ENCODE assay signal across 9 cellular contexts in genomic region chr14:50813544-50813863, GRCh38. TPM values are rescaled to one million over a fixed set of nuclear protein-coding genes. Genes with fewer than 3 reads are reported as not detected.
A peak's percentile ranks its signal among the peaks of the same experiment; 100 is the strongest.
DNase-seq lines count a peak whose midpoint lies in the region; ATAC-seq and TF ChIP-seq lines count a peak whose summit lies in the region.
"Had no signal": no experiment of that assay in that cellular context is flagged by ENCODE, and none has a peak within 500 bp of the region (broad histone marks: within the 10 kb centered on the region; RNA-seq: fewer than 3 reads in every experiment).

No MANE protein-coding gene starts in this region.

- no peaks in the 10 kb centered on the region for H3K27me3 Mint-ChIP-seq in activated T-cell treated with anti-CD3 and anti-CD28 coated beads, Interleukin-2, amount 50 U/mL, for 24 hours
- H3K27me3 Mint-ChIP-seq in activated CD8-positive, alpha-beta T cell treated with anti-CD3 and anti-CD28 coated beads, Interleukin-2, amount 10 ng/mL, durations not matched to agents 7 days and 5 days (ENCODE audit: low read depth): no peaks in the 10 kb centered on the region
- no peaks in the 10 kb centered on the region for H3K27me3 Mint-ChIP-seq in stimulated activated naive B cell treated with anti-CD40 and anti-IgM and Interleukin-4, amounts not matched to agents 10 μg/mL and 1 μg/mL and 100 μg/mL, for 72 hours
- no peaks in the 10 kb centered on the region; the same call in 1 of the 2 replicates for H3K27me3 Mint-ChIP-seq in HFFc6 (ENCODE audit: insufficient read depth)

- H3K4me1 Mint-ChIP-seq in activated T-cell treated with anti-CD3 and anti-CD28 coated beads, Interleukin-2, amount 50 U/mL, for 24 hours (ENCODE audit: low read depth): peaks cover 62% of the 10 kb centered on the region
- H3K4me1 Mint-ChIP-seq in activated CD8-positive, alpha-beta T cell treated with anti-CD3 and anti-CD28 coated beads, Interleukin-2, amount 10 ng/mL, durations not matched to agents 7 days and 5 days (ENCODE audit: low read depth): peaks cover 48% of the 10 kb centered on the region
- H3K4me1 Mint-ChIP-seq in stimulated activated naive B cell treated with anti-CD40 and anti-IgM and Interleukin-4, amounts not matched to agents 10 μg/mL and 1 μg/mL and 100 μg/mL, for 72 hours: peaks cover 39 to 73% of the 10 kb centered on the region in 2 donors
- H3K4me1 Mint-ChIP-seq in HFFc6 (ENCODE audit: low read depth): peaks cover 20% of the 10 kb centered on the region

- peak overlapping the region; percentile 95 for H3K27ac Mint-ChIP-seq in activated T-cell treated with anti-CD3 and anti-CD28 coated beads, Interleukin-2, amount 50 U/mL, for 24 hours
- peak overlapping the region; percentile 92 for H3K27ac Mint-ChIP-seq in activated CD8-positive, alpha-beta T cell treated with anti-CD3 and anti-CD28 coated beads, Interleukin-2, amount 10 ng/mL, durations not matched to agents 7 days and 5 days
- peak overlapping the region; percentile 95 for H3K27ac Mint-ChIP-seq in stimulated activated naive B cell treated with anti-CD40 and anti-IgM and Interleukin-4, amounts not matched to agents 10 μg/mL and 1 μg/mL and 100 μg/mL, for 72 hours
- no peak overlapping the region for H3K27ac Mint-ChIP-seq in HFFc6

- ATAC-seq in HG03196 (IDR thresholded peaks at IDR 0.05; ENCODE audit: unreplicated experiment): peak; percentile 70
- ATAC-seq in activated CD8-positive, alpha-beta T cell treated with anti-CD3 and anti-CD28 coated beads, Interleukin-2, amount 10 ng/mL, durations not matched to agents 7 days and 5 days: peak; percentile 83
- ATAC-seq in stimulated activated naive B cell treated with anti-CD40 and anti-IgM and Interleukin-4, amounts not matched to agents 10 μg/mL and 1 μg/mL and 100 μg/mL, for 72 hours (replicated peaks): peak; percentile 72 to 78

- H3K4me3 Mint-ChIP-seq in activated T-cell treated with anti-CD3 and anti-CD28 coated beads, Interleukin-2, amount 50 U/mL, for 24 hours: peak overlapping the region; percentile 74
- H3K4me3 Mint-ChIP-seq in activated CD8-positive, alpha-beta T cell treated with anti-CD3 and anti-CD28 coated beads, Interleukin-2, amount 10 ng/mL, durations not matched to agents 7 days and 5 days: peak overlapping the region; percentile 72
- peak overlapping the region; percentile 21 to 45 for H3K4me3 Mint-ChIP-seq in stimulated activated naive B cell treated with anti-CD40 and anti-IgM and Interleukin-4, amounts not matched to agents 10 μg/mL and 1 μg/mL and 100 μg/mL, for 72 hours
- H3K4me3 Mint-ChIP-seq in HFFc6: no peak overlapping the region

- H3K36me3 Mint-ChIP-seq in activated T-cell treated with anti-CD3 and anti-CD28 coated beads, Interleukin-2, amount 50 U/mL, for 24 hours (ENCODE audit: low read depth): peaks cover 52% of the 10 kb centered on the region
- peaks cover 50% of the 10 kb centered on the region for H3K36me3 Mint-ChIP-seq in activated CD8-positive, alpha-beta T cell treated with anti-CD3 and anti-CD28 coated beads, Interleukin-2, amount 10 ng/mL, durations not matched to agents 7 days and 5 days (ENCODE audit: low read depth)
- peaks cover 45 to 54% of the 10 kb centered on the region in 2 donors for H3K36me3 Mint-ChIP-seq in stimulated activated naive B cell treated with anti-CD40 and anti-IgM and Interleukin-4, amounts not matched to agents 10 μg/mL and 1 μg/mL and 100 μg/mL, for 72 hours
- peaks cover 18% of the 10 kb centered on the region for H3K36me3 Mint-ChIP-seq in HFFc6 (ENCODE audit: low read depth)

- POLR2A ChIA-PET in activated CD8-positive, alpha-beta T cell treated with anti-CD3 and anti-CD28 coated beads, Interleukin-2, amount 10 ng/mL, durations not matched to agents 7 days and 5 days (lab: Charles Lee): interaction anchor here (0.7 to 1.0 kb wide), 2 partner anchors 9 to 1033 kb away, joined by 3 to 4 read pairs; no protein-coding TSS in a partner anchor

- peaks cover 3% of the 10 kb centered on the region for H3K9me3 Mint-ChIP-seq in activated T-cell treated with anti-CD3 and anti-CD28 coated beads, Interleukin-2, amount 50 U/mL, for 24 hours
- peaks cover 12% of the 10 kb centered on the region for H3K9me3 Mint-ChIP-seq in activated CD8-positive, alpha-beta T cell treated with anti-CD3 and anti-CD28 coated beads, Interleukin-2, amount 10 ng/mL, durations not matched to agents 7 days and 5 days (ENCODE audit: insufficient read depth)
- H3K9me3 Mint-ChIP-seq in stimulated activated naive B cell treated with anti-CD40 and anti-IgM and Interleukin-4, amounts not matched to agents 10 μg/mL and 1 μg/mL and 100 μg/mL, for 72 hours: peaks cover 5 to 7% of the 10 kb centered on the region in 2 donors
- H3K9me3 Mint-ChIP-seq in HFFc6: peaks cover 6% of the 10 kb centered on the region; the same call in 1 of the 2 replicates

- CTCF ChIA-PET in activated CD8-positive, alpha-beta T cell treated with anti-CD3 and anti-CD28 coated beads, Interleukin-2, amount 10 ng/mL, durations not matched to agents 7 days and 5 days (lab: Charles Lee): interaction anchor here (1.1 to 4.7 kb wide), 2 partner anchors 35 to 47 kb away, joined by 3 to 25 read pairs; no protein-coding TSS in a partner anchor

- TF ChIP-seq CTCF in HFFc6 (IDR thresholded peaks at IDR 0.05): no peak

- DNase-seq in activated T-cell treated with anti-CD3 and anti-CD28 coated beads, Interleukin-2, amount 50 U/mL, for 24 hours: no peak
- no peak for DNase-seq in activated T-cell treated with anti-CD3 and anti-CD28 coated beads, Interleukin-2, amount 50 U/mL, for 48 hours
- DNase-seq in activated CD8-positive, alpha-beta T cell treated with anti-CD3 and anti-CD28 coated beads, Interleukin-2, amount 10 ng/mL, durations not matched to agents 7 days and 5 days: peak; percentile 44
- no peak for DNase-seq in stimulated activated naive B cell treated with anti-CD40 and anti-IgM and Interleukin-4, amounts not matched to agents 10 μg/mL and 1 μg/mL and 100 μg/mL, for 72 hours
- DNase-seq in NCI-H2081 treated with DMSO at 0.1 percent for 48 hours (lab: John Stamatoyannopoulos, UW) (no peak), GOT3 (lab: John Stamatoyannopoulos, UW) (no peak), HFFc6 (no peak)
- DNase-seq: pancreas had no signal

RNA-seq across cellular contexts. Expression of gene NIN, which starts 17.5 kb away (rescaled TPM):
- total RNA-seq in activated CD8-positive, alpha-beta T cell treated with anti-CD3 and anti-CD28 coated beads, Interleukin-2, amount 10 ng/mL, durations not matched to agents 7 days and 5 days: 100 to 1,000 TPM; 104 TPM
- 10 to 100 TPM; 43.7 to 66.3 (median 57.4) TPM for total RNA-seq in HFFc6 (2021; fragmentation: NEBNext Ultra II Directional; extraction: Animal tissue kit (Norgen Biotek cat#: 25700))

RNA-seq across cellular contexts. Expression of gene ABHD12B, which starts 58.3 kb away (rescaled TPM):
- total RNA-seq in activated CD8-positive, alpha-beta T cell treated with anti-CD3 and anti-CD28 coated beads, Interleukin-2, amount 10 ng/mL, durations not matched to agents 7 days and 5 days: not detected
- under 1 TPM in 1 of 6 experiments, not detected in 5; 0.34 TPM for total RNA-seq in HFFc6 (2021; fragmentation: NEBNext Ultra II Directional; extraction: Animal tissue kit (Norgen Biotek cat#: 25700))
